Comparison of ENCODE assay signal across 1 cellular context in the genomic region with DNA sequence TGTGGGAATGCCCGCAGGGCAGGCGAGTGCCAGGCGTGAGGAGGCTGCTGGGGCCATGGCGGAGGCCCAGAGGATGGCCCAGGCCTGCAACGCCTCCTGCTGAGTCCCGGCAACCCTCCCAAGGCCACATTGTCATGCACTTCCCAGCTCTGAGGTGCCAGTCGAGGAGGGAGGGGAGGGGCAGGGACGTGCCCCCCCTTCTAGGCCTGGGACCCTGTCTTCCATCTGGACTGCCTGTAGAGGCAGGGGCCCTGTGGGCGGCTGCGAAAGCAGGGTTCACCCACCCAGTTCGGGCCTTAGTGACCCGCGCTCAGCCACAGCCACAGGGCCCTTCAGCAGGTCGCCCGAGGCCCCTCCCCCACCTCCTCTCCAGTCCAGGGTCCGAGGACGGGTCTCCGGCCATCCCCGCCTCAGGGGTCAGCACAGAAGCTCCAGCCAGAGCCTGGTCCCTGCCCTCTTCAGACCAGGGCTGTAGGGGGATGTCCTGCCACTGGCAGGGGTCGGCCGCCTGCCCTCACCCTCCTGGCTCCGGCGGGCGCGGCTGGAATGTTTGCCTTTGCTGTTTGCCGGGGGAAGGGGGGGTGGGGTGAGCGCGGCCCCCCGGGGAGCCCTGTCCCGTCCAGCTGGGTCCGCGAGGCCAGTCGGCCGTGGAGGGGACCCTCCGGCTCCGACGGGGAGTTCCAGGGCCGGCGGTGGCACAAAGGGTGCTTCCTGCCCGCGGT.
TF ChIP-seq lines count a peak whose summit lies in the region.

No MANE protein-coding gene starts in this region.

TF ChIP-seq in IMR-90, 13 proteins besides CTCF, POLR2A, EP300 and RAD21:
- TF ChIP-seq RCOR1 (IDR thresholded peaks at IDR 0.05; ENCODE audit: insufficient replicate concordance, low read length) (no peak), RFX5 (IDR thresholded peaks at IDR 0.05; ENCODE audit: low read depth, low read length) (no peak), CHD1 (IDR thresholded peaks at IDR 0.05; ENCODE audit: low read depth, low read length) (no peak), CEBPB (IDR thresholded peaks at IDR 0.05; ENCODE audit: low read depth, low read length) (no peak), MAFK (IDR thresholded peaks at IDR 0.05; ENCODE audit: low read depth, low read length) (no peak), NFE2L2 (IDR thresholded peaks at IDR 0.05; ENCODE audit: low read depth, low read length) (no peak), MAZ (IDR thresholded peaks at IDR 0.05; ENCODE audit: borderline replicate concordance, low read depth, low read length) (no peak)
